22 cellular contexts compared by ENCODE assay signal in genomic region chr4:25065451-25065850, GRCh38. TPM values are rescaled to one million over a fixed set of nuclear protein-coding genes. Genes with fewer than 3 reads are reported as not detected.
DNase-seq lines count a peak whose midpoint lies in the region; ATAC-seq, FAIRE-seq and TF ChIP-seq lines count a peak whose summit lies in the region.
"Had no signal": no experiment of that assay in that cellular context is flagged by ENCODE, and none has a peak within 500 bp of the region (broad histone marks: within the 10 kb centered on the region; RNA-seq: fewer than 3 reads in every experiment).

No MANE protein-coding gene starts in this region.

- no CpG with 5 or more reads among the region's 5 CpGs for WGBS in mesendoderm (ENCODE audit: extremely low coverage, insufficient coverage, low lambda C conversion rate)

- no peaks in the 10 kb centered on the region for H3K36me3 ChIP-seq in mesendoderm (ENCODE audit: control insufficient read depth, insufficient read depth, low read length)
- H3K36me3 ChIP-seq: brain microvascular endothelial cell, neutrophil, right lobe of liver, upper lobe of right lung had no signal

- peak; percentile 84 for DNase-seq in DMS79 (lab: John Stamatoyannopoulos, UW)
- DNase-seq in NCI-H187 (lab: John Stamatoyannopoulos, UW), result peak; percentile 77 to 86
- DNase-seq in NCI-H69 (lab: John Stamatoyannopoulos, UW), result peak; percentile 68
- peak; percentile 23 for DNase-seq in mesendoderm
- no peak for DNase-seq in D721Med (ENCODE audit: insufficient read length, low spot score)
- DNase-seq: brain microvascular endothelial cell; CD4-positive, CD25-positive, alpha-beta regulatory T cell; midbrain; NCI-H446; PC-3; right lobe of liver; T-helper 17 cell; upper lobe of right lung had no signal

- H3K9ac ChIP-seq in mesendoderm (ENCODE audit: low read length), result no peak overlapping the region

- H3K27ac ChIP-seq in mesendoderm (ENCODE audit: low read depth, low read length), result no peak overlapping the region
- H3K27ac ChIP-seq: brain microvascular endothelial cell, HL-60, neutrophil, right lobe of liver, upper lobe of right lung had no signal

- no peak overlapping the region for H3K56ac ChIP-seq in mesendoderm (ENCODE audit: low read length)

- no peaks in the 10 kb centered on the region for H3K27me3 ChIP-seq in mesendoderm (ENCODE audit: insufficient read depth, low read length, poor library complexity)
- H3K27me3 ChIP-seq: brain microvascular endothelial cell, neutrophil, right lobe of liver, upper lobe of right lung had no signal

- H3K4ac ChIP-seq in mesendoderm (ENCODE audit: low read depth, low read length), result no peak overlapping the region

- no peaks in the 10 kb centered on the region for H3K79me1 ChIP-seq in mesendoderm (ENCODE audit: low read length)

- H2BK15ac ChIP-seq in mesendoderm (replicated peaks; ENCODE audit: low read depth), result no peak overlapping the region

- TF ChIP-seq CTCF in D721Med (IDR thresholded peaks at IDR 0.05; ENCODE audit: insufficient read depth, missing control alignments), result no peak

- no peak overlapping the region for H3K23ac ChIP-seq in mesendoderm (ENCODE audit: low read length)

- H4K8ac ChIP-seq in mesendoderm (ENCODE audit: low read depth, low read length), result no peak overlapping the region

- no peak overlapping the region for H2BK5ac ChIP-seq in mesendoderm (ENCODE audit: low read length)

- no peaks in the 10 kb centered on the region for H3K79me2 ChIP-seq in mesendoderm (ENCODE audit: control insufficient read depth, insufficient read depth, low read length)

- no peak overlapping the region for H2BK120ac ChIP-seq in mesendoderm (ENCODE audit: low read depth, low read length)

- no peak overlapping the region for H2AK5ac ChIP-seq in mesendoderm (ENCODE audit: low read length)

- no peak overlapping the region for H4K5ac ChIP-seq in mesendoderm (ENCODE audit: low read length)

- no peak overlapping the region for H3K18ac ChIP-seq in mesendoderm (ENCODE audit: low read length)

- H3K4me1 ChIP-seq in mesendoderm (ENCODE audit: control insufficient read depth, low read depth, low read length), result peaks cover 4% of the 10 kb centered on the region
- H3K4me1 ChIP-seq: right lobe of liver, upper lobe of right lung had no signal

- H3K4me2 ChIP-seq in mesendoderm (ENCODE audit: low read length), result no peak overlapping the region

- no peak for ATAC-seq in HG03520 (IDR thresholded peaks at IDR 0.05; ENCODE audit: unreplicated experiment)
- ATAC-seq in GM21786 (IDR thresholded peaks at IDR 0.05; ENCODE audit: unreplicated experiment), result no peak
- ATAC-seq in GM18868 (IDR thresholded peaks at IDR 0.05; ENCODE audit: unreplicated experiment), result no peak
- ATAC-seq: K562, left lobe of liver, PC-3, right lobe of liver, T-helper 17 cell, upper lobe of right lung had no signal

- no peak overlapping the region for H3K4me3 ChIP-seq in mesendoderm (ENCODE audit: low read length)
- H3K4me3 ChIP-seq: K562, right lobe of liver, upper lobe of right lung had no signal

- FAIRE-seq in D721Med (lab: Jason Lieb, UNC), result no peak
- FAIRE-seq: frontal cortex, K562 had no signal

RNA-seq across cellular contexts. Expression of gene LGI2, which starts 34.7 kb away (rescaled TPM):
- polyA plus RNA-seq in mesendoderm (2013, experiment 1 of 2), result 1.8 TPM
- polyA plus RNA-seq in mesendoderm (2013, experiment 2 of 2), result 1.8 TPM
- polyA plus RNA-seq: AG04450; CD4-positive, CD25-positive, alpha-beta regulatory T cell had no signal
